Comparison of ENCODE assay signal across 13 cellular contexts in genomic region chr3:125121246-125122010, GRCh38.
DNase-seq lines count a peak whose midpoint lies in the region; ATAC-seq, FAIRE-seq and TF ChIP-seq lines count a peak whose summit lies in the region.
"Had no signal": no experiment of that assay in that cellular context is flagged by ENCODE, and none has a peak within 500 bp of the region (broad histone marks: within the 10 kb centered on the region; RNA-seq: fewer than 3 reads in every experiment).

No MANE protein-coding gene starts in this region.

- H3K4me3 Mint-ChIP-seq in GM23338 = peak overlapping the region; percentile 79
- peak overlapping the region; percentile 2 for H3K4me3 Mint-ChIP-seq in activated T-helper 1 cell treated with anti-CD3 and anti-CD28 coated beads, Interleukin-12 subunit alpha, Interleukin-12 subunit beta, Interleukin-2, Interleukin-4 antibody, amounts not matched to agents 30 ng/mL and 10 ng/mL and 1 ng/mL, durations not matched to agents 14 hours and 24 hours and 36 hours

- peaks cover 2% of the 10 kb centered on the region; the same call in 1 of the 3 replicates for H3K36me3 Mint-ChIP-seq in GM23338 (ENCODE audit: low read depth)
- peaks cover 5% of the 10 kb centered on the region for H3K36me3 Mint-ChIP-seq in activated T-helper 1 cell treated with anti-CD3 and anti-CD28 coated beads, Interleukin-12 subunit alpha, Interleukin-12 subunit beta, Interleukin-2, Interleukin-4 antibody, amounts not matched to agents 30 ng/mL and 10 ng/mL and 1 ng/mL, durations not matched to agents 14 hours and 24 hours and 36 hours (ENCODE audit: low read depth)

- H3K9me3 Mint-ChIP-seq in GM23338 = no peaks in the 10 kb centered on the region
- no peaks in the 10 kb centered on the region for H3K9me3 Mint-ChIP-seq in activated T-helper 1 cell treated with anti-CD3 and anti-CD28 coated beads, Interleukin-12 subunit alpha, Interleukin-12 subunit beta, Interleukin-2, Interleukin-4 antibody, amounts not matched to agents 30 ng/mL and 10 ng/mL and 1 ng/mL, durations not matched to agents 14 hours and 24 hours and 36 hours

- intact Hi-C loops in activated T-helper 1 cell treated with anti-CD3 and anti-CD28 coated beads, Interleukin-12 subunit alpha, Interleukin-12 subunit beta, Interleukin-2, Interleukin-4 antibody, amounts not matched to agents 30 ng/mL and 10 ng/mL and 1 ng/mL, durations not matched to agents 14 hours and 24 hours and 36 hours (cut with micrococcal nuclease) = loop anchor here (1.0 kb wide), 2 partner anchors 20 to 65 kb away; no protein-coding TSS in a partner anchor
- intact Hi-C loops in left ventricle myocardium inferior (cut with micrococcal nuclease) = no loop called here

- ATAC-seq in GM23338 (peak; percentile 7), GM18520 (IDR thresholded peaks at IDR 0.05; ENCODE audit: unreplicated experiment) (no peak), GM21526 (IDR thresholded peaks at IDR 0.05; ENCODE audit: low FRiP score, unreplicated experiment) (no peak)

- TF ChIP-seq CTCF in GM12864 (IDR thresholded peaks at IDR 0.05; ENCODE audit: low read depth, low read length, missing control alignments) (no peak), GM23338 (conservative IDR thresholded peaks at IDR 0.05; ENCODE audit: low read depth in 2 of 2) (no peak), left ventricle myocardium inferior (IDR thresholded peaks at IDR 0.05; ENCODE audit: borderline replicate concordance) (no peak)

- H3K27me3 ChIP-seq in GM23338 (ENCODE audit: insufficient read depth) (no peaks in the 10 kb centered on the region), muscle layer of duodenum (ENCODE audit: low read depth, low read length) (no peaks in the 10 kb centered on the region), left ventricle myocardium inferior (ENCODE audit: low read depth) (no peaks in the 10 kb centered on the region)
- H3K27me3 ChIP-seq: gastrocnemius medialis, testis had no signal

- no peaks in the 10 kb centered on the region for H3K9me2 ChIP-seq in GM23338 (ENCODE audit: insufficient read depth)

- H3K27ac Mint-ChIP-seq in GM23338 = peak overlapping the region; percentile 48
- H3K27ac Mint-ChIP-seq in activated T-helper 1 cell treated with anti-CD3 and anti-CD28 coated beads, Interleukin-12 subunit alpha, Interleukin-12 subunit beta, Interleukin-2, Interleukin-4 antibody, amounts not matched to agents 30 ng/mL and 10 ng/mL and 1 ng/mL, durations not matched to agents 14 hours and 24 hours and 36 hours = no peak overlapping the region

- DNase-seq in GM12864 (ENCODE audit: low read depth) (peak; percentile 73), GM23338 (ENCODE audit: low spot score) (no peak), H54 (ENCODE audit: insufficient read length, low spot score) (no peak), left ventricle myocardium inferior (no peak)
- no peak for DNase-seq in activated T-helper 1 cell treated with anti-CD3 and anti-CD28 coated beads, Interleukin-12 subunit alpha, Interleukin-12 subunit beta, Interleukin-2, Interleukin-4 antibody, amounts not matched to agents 30 ng/mL and 10 ng/mL and 1 ng/mL, durations not matched to agents 14 hours and 24 hours and 36 hours (ENCODE audit: low spot score)
- DNase-seq: activated gamma-delta T cell treated with Interleukin-2 at 50 U/mL for 16 hours, EL, gastrocnemius medialis, NCI-H526 had no signal

- H3F3A ChIP-seq in GM23338 (replicated peaks; ENCODE audit: low read depth) = peaks cover 2% of the 10 kb centered on the region; the same call in 1 of the 2 replicates

- H3K27ac ChIP-seq in GM23338 (ENCODE audit: low read depth) (peak overlapping the region; percentile 53; the same call in 1 of the 2 replicates), muscle layer of duodenum (ENCODE audit: low read length) (no peak overlapping the region), left ventricle myocardium inferior (replicated peaks) (no peak overlapping the region)
- H3K27ac ChIP-seq: gastrocnemius medialis had no signal

- H3K27me3 Mint-ChIP-seq in GM23338 (ENCODE audit: insufficient read depth, low read depth, poor library complexity) = peaks cover 8% of the 10 kb centered on the region
- H3K27me3 Mint-ChIP-seq in activated T-helper 1 cell treated with anti-CD3 and anti-CD28 coated beads, Interleukin-12 subunit alpha, Interleukin-12 subunit beta, Interleukin-2, Interleukin-4 antibody, amounts not matched to agents 30 ng/mL and 10 ng/mL and 1 ng/mL, durations not matched to agents 14 hours and 24 hours and 36 hours (ENCODE audit: insufficient read depth) = peaks cover 4% of the 10 kb centered on the region

- H3K4me3 ChIP-seq in GM12864 (ENCODE audit: low read depth, low read length) (peak overlapping the region; percentile 47; the same call in 1 of the 2 replicates), GM23338 (peak overlapping the region; percentile 73), muscle layer of duodenum (ENCODE audit: low read depth in 1 of 2, low read length in 2 of 2) (peak overlapping the region; percentile 9 to 19), left ventricle myocardium inferior (no peak overlapping the region)

- H3K9me3 ChIP-seq in muscle layer of duodenum (ENCODE audit: control insufficient read depth in 1 of 2, low read length in 2 of 2) = no peaks in the 10 kb centered on the region
- no peaks in the 10 kb centered on the region for H3K9me3 ChIP-seq in left ventricle myocardium inferior (replicated peaks)
- H3K9me3 ChIP-seq: gastrocnemius medialis, testis had no signal

- H3K4me1 ChIP-seq in GM23338 (ENCODE audit: insufficient read depth) = peaks cover 38% of the 10 kb centered on the region
- peaks cover 0 to 30% of the 10 kb centered on the region in 2 donors for H3K4me1 ChIP-seq in muscle layer of duodenum (ENCODE audit: control insufficient read depth in 1 of 2, insufficient read depth in 2 of 2, low read length in 2 of 2)
- H3K4me1 ChIP-seq in left ventricle myocardium inferior = peaks cover 28% of the 10 kb centered on the region

- no peaks in the 10 kb centered on the region for H4K20me1 ChIP-seq in GM23338 (replicated peaks; ENCODE audit: insufficient read depth)

- H3K36me3 ChIP-seq in GM23338 (ENCODE audit: insufficient read depth) = no peaks in the 10 kb centered on the region
- H3K36me3 ChIP-seq in muscle layer of duodenum (ENCODE audit: control insufficient read depth in 1 of 2, insufficient read depth in 2 of 2, low read length in 2 of 2) = no peaks in the 10 kb centered on the region
- H3K36me3 ChIP-seq in left ventricle myocardium inferior = no peaks in the 10 kb centered on the region
- H3K36me3 ChIP-seq: gastrocnemius medialis had no signal

- FAIRE-seq in H54 (lab: Jason Lieb, UNC) = no peak

- H2AFZ ChIP-seq in GM23338 = no peak overlapping the region

- H3K4me1 Mint-ChIP-seq in GM23338 = peaks cover 52% of the 10 kb centered on the region
- peaks cover 60% of the 10 kb centered on the region for H3K4me1 Mint-ChIP-seq in activated T-helper 1 cell treated with anti-CD3 and anti-CD28 coated beads, Interleukin-12 subunit alpha, Interleukin-12 subunit beta, Interleukin-2, Interleukin-4 antibody, amounts not matched to agents 30 ng/mL and 10 ng/mL and 1 ng/mL, durations not matched to agents 14 hours and 24 hours and 36 hours (ENCODE audit: low read depth)

- TF ChIP-seq POLR2A in H54 (IDR thresholded peaks at IDR 0.05; ENCODE audit: low read depth, low read length) = no peak

- peak overlapping the region; percentile 85 for H3K4me2 ChIP-seq in GM23338

- H3K79me2 ChIP-seq in GM23338 (replicated peaks; ENCODE audit: insufficient read depth) = no peaks in the 10 kb centered on the region

TF ChIP-seq in GM23338, 12 proteins besides CTCF, POLR2A, EP300 and RAD21:
- 0 out of 2 replicates have a peak, but pooled peaks have one; percentile 50 for TF ChIP-seq ZNF114 (CRISPR knock-in tag; IDR thresholded peaks at IDR 0.05)
- no peak for TF ChIP-seq NANOG (IDR thresholded peaks at IDR 0.05; ENCODE audit: borderline replicate concordance)
TF ChIP-seq in GM23338: peak in this region for 1.
